In genomic region chr12:39103552-39104165, GRCh38 we compare ENCODE assay signal across 8 cellular contexts.
DNase-seq lines count a peak whose midpoint lies in the region; ATAC-seq, FAIRE-seq and TF ChIP-seq lines count a peak whose summit lies in the region.

No MANE protein-coding gene starts in this region.

- no peak overlapping the region for H3K9ac ChIP-seq in GM23248
- no peak overlapping the region for H3K9ac ChIP-seq in OCI-LY3 (ENCODE audit: low read length)
- H3K9ac ChIP-seq in HepG2 (ENCODE audit: insufficient read depth, low read depth, low read length), result no peak overlapping the region

- no peaks in the 10 kb centered on the region for H3K79me2 ChIP-seq in GM23248 (ENCODE audit: insufficient read depth)
- H3K79me2 ChIP-seq in OCI-LY3 (ENCODE audit: low read length), result no peaks in the 10 kb centered on the region
- no peaks in the 10 kb centered on the region for H3K79me2 ChIP-seq in HepG2 (ENCODE audit: insufficient read depth, low read length)

- POLR2A ChIA-PET in HepG2 (lab: Yijun Ruan, JAX), result no interaction called here

- peaks cover 13% of the 10 kb centered on the region for H3K4me1 ChIP-seq in GM23248 (ENCODE audit: insufficient read depth)
- H3K4me1 ChIP-seq in OCI-LY3 (ENCODE audit: low read length), result no peaks in the 10 kb centered on the region
- H3K4me1 ChIP-seq in HepG2 (ENCODE audit: insufficient read depth, low read length), result no peaks in the 10 kb centered on the region

- TF ChIP-seq CTCF in OCI-LY3 (IDR thresholded peaks at IDR 0.05; ENCODE audit: low read depth, low read length) (peak; percentile 82), choroid plexus epithelial cell (conservative IDR thresholded peaks at IDR 0.05; ENCODE audit: low read depth, low read length) (peak; percentile 61), HepG2 (CRISPR knock-in tag; IDR thresholded peaks at IDR 0.05) (peak; percentile 83)

- in situ Hi-C loops in GM23248 (cut with MboI) (loop anchor here (10.0 to 25.0 kb wide), 2 partner anchors 769 to 966 kb away; no protein-coding TSS in a partner anchor), HepG2 (cut with HindIII; ENCODE audit: extremely low pct_ligation_motif_present, low pct_unique_long_range_greater_than_20kb) (loop anchor here (5.0 to 25.0 kb wide), 2 partner anchors 181 to 766 kb away; no protein-coding TSS in a partner anchor)

- H2AFZ ChIP-seq in GM23248, result no peak overlapping the region
- H2AFZ ChIP-seq in OCI-LY3 (ENCODE audit: low read depth, low read length), result no peak overlapping the region
- H2AFZ ChIP-seq in HepG2 (ENCODE audit: low read length), result no peak overlapping the region

- no peaks in the 10 kb centered on the region for H3K9me3 ChIP-seq in GM23248 (ENCODE audit: low read depth)
- no peaks in the 10 kb centered on the region for H3K9me3 ChIP-seq in OCI-LY3 (ENCODE audit: insufficient read depth, low read length)
- H3K9me3 ChIP-seq in HepG2 (ENCODE audit: low read length), result no peaks in the 10 kb centered on the region

- peak; percentile 51; the same call in 1 of the 2 replicates for TF ChIP-seq RAD21 in HepG2 (CRISPR knock-in tag; IDR thresholded peaks at IDR 0.05)

- no TSS peak for BruUV-seq in HepG2 (replicated peaks; lab: Mats Ljungman, UMichigan)

- H3K4me2 ChIP-seq in GM23248 (ENCODE audit: unreplicated experiment), result no peak overlapping the region
- no peak overlapping the region for H3K4me2 ChIP-seq in OCI-LY3 (ENCODE audit: low read length)
- no peak overlapping the region for H3K4me2 ChIP-seq in HepG2 (ENCODE audit: low read depth, low read length)

- 47 to 48% methylated on average over 8 of the region's 8 CpGs for WGBS in GM23248 (ENCODE audit: low coverage in 1 of 2, low lambda C conversion rate in 2 of 2, missing lambda C conversion rate in 2 of 2), 2 experiments
- 20% methylated on average over 8 of the region's 8 CpGs for WGBS in HepG2 (ENCODE audit: low lambda C conversion rate)

- peak; percentile 14 for DNase-seq in stimulated activated CD4-positive, alpha-beta T cell treated with anti-CD3 and anti-CD28 coated beads, Interleukin-4, amount 100 ng/mL, for 24 hours
- DNase-seq in stimulated activated CD4-positive, alpha-beta T cell treated with anti-CD3 and anti-CD28 coated beads, Interleukin-4, amount 100 ng/mL, for 1 hour, result no peak
- DNase-seq in GM23248 (peak; percentile 81), HTR-8/SVneo (ENCODE audit: insufficient read length, low spot score) (peak; percentile 33), choroid plexus epithelial cell (ENCODE audit: low read depth) (peak; percentile 67), HepG2 (ENCODE audit: low spot score) (peak; percentile 59), urothelium cell line (ENCODE audit: low spot score) (peak; percentile 78)

- no peak for TF ChIP-seq EP300 in HepG2 (IDR thresholded peaks at IDR 0.05; ENCODE audit: low read depth in 2 of 2, low read length in 2 of 2)
- TF ChIP-seq EP300 in HepG2 (CRISPR knock-in tag; IDR thresholded peaks at IDR 0.05; ENCODE audit: borderline replicate concordance), result no peak

- FAIRE-seq in HTR-8/SVneo (lab: Jason Lieb, UNC) (no peak), HepG2 (lab: Jason Lieb, UNC) (peak; percentile 73), urothelium cell line (lab: Jason Lieb, UNC) (peak; percentile 93)

- intact Hi-C loops in HepG2 (cut with micrococcal nuclease; ENCODE audit: unreplicated experiment), result loop anchor here (1.0 to 10.0 kb wide), 5 partner anchors 182 to 969 kb away; partner anchors contain the start of gene CPNE8

- H3K4me3 ChIP-seq in GM23248, result no peak overlapping the region
- H3K4me3 ChIP-seq in OCI-LY3 (ENCODE audit: low read length), result no peak overlapping the region
- no peak overlapping the region for H3K4me3 ChIP-seq in choroid plexus epithelial cell (ENCODE audit: low read depth, low read length)
- H3K4me3 ChIP-seq in HepG2 (replicated peaks in 1 of 3; ENCODE audit: insufficient read depth in 1 of 3, low read depth in 2 of 3, low read length in 3 of 3), result no peak overlapping the region

- CTCF ChIA-PET in HepG2 (lab: Yijun Ruan, JAX; ENCODE audit: low intra/inter-chr PET ratio, low total read pairs), result interaction anchor here (1.2 to 2.4 kb wide), 3 partner anchors 182 to 775 kb away, joined by 3 to 30 read pairs (median 9); no protein-coding TSS in a partner anchor

- ATAC-seq in HepG2, result peak; percentile 94

- H3K27ac ChIP-seq in GM23248 (no peak overlapping the region), OCI-LY3 (ENCODE audit: low read length) (no peak overlapping the region), HepG2 (ENCODE audit: extremely low read length, insufficient read depth, low read length) (no peak overlapping the region)

- H3K27me3 ChIP-seq in GM23248 (replicated peaks; ENCODE audit: insufficient read depth) (no peaks in the 10 kb centered on the region), OCI-LY3 (ENCODE audit: low read depth, low read length) (no peaks in the 10 kb centered on the region), HepG2 (ENCODE audit: control insufficient read depth in 1 of 2, insufficient read depth in 2 of 2, low read length in 2 of 2) (no peaks in the 10 kb centered on the region)

- peaks cover 15% of the 10 kb centered on the region for H3F3A ChIP-seq in GM23248 (ENCODE audit: insufficient read depth)

- no peak for TF ChIP-seq POLR2A in HepG2 (IDR thresholded peaks at IDR 0.05; ENCODE audit: insufficient read depth in 1 of 2, low read depth in 2 of 2, low read length in 2 of 2)

- no peaks in the 10 kb centered on the region for H4K20me1 ChIP-seq in GM23248 (ENCODE audit: insufficient read depth)
- H4K20me1 ChIP-seq in OCI-LY3 (ENCODE audit: insufficient read depth, low read length), result no peaks in the 10 kb centered on the region
- H4K20me1 ChIP-seq in HepG2 (ENCODE audit: insufficient read depth, low read length), result no peaks in the 10 kb centered on the region

- H3K36me3 ChIP-seq in GM23248 (ENCODE audit: low read depth) (no peaks in the 10 kb centered on the region), OCI-LY3 (replicated peaks; ENCODE audit: low read depth, low read length) (no peaks in the 10 kb centered on the region), HepG2 (replicated peaks in 1 of 2; ENCODE audit: control insufficient read depth in 1 of 2, insufficient read depth in 2 of 2, low read length in 2 of 2) (no peaks in the 10 kb centered on the region)

- H3K9me2 ChIP-seq in GM23248 (ENCODE audit: insufficient read depth), result no peaks in the 10 kb centered on the region

TF ChIP-seq in HepG2, 621 proteins besides CTCF, POLR2A, EP300 and RAD21:
- TF ChIP-seq HIC2 (CRISPR knock-in tag; IDR thresholded peaks at IDR 0.05; ENCODE audit: low read depth), result no peak
- TF ChIP-seq IKZF5 (CRISPR knock-in tag; IDR thresholded peaks at IDR 0.05), result no peak
- TF ChIP-seq ARNTL (CRISPR knock-in tag; IDR thresholded peaks at IDR 0.05), result no peak
- TF ChIP-seq ZBTB14 (CRISPR knock-in tag; IDR thresholded peaks at IDR 0.05), result no peak
- peak; percentile 89 for TF ChIP-seq SMC3 (IDR thresholded peaks at IDR 0.05; ENCODE audit: low read length)
- peak; percentile 88 for TF ChIP-seq STAG1 (CRISPR knock-in tag; IDR thresholded peaks at IDR 0.05)
- no peak for TF ChIP-seq ZNF598 (CRISPR knock-in tag; IDR thresholded peaks at IDR 0.05; ENCODE audit: borderline replicate concordance)
- no peak for TF ChIP-seq PATZ1 (CRISPR knock-in tag; IDR thresholded peaks at IDR 0.05)
TF ChIP-seq in HepG2: peak in this region for 2.
